Comparison of ENCODE assay signal across 10 cellular contexts in genomic region chr1:110384581-110385321, GRCh38. TPM values are rescaled to one million over a fixed set of nuclear protein-coding genes. Genes with fewer than 3 reads are reported as not detected.
DNase-seq lines count a peak whose midpoint lies in the region; ATAC-seq and TF ChIP-seq lines count a peak whose summit lies in the region.
"Had no signal": no experiment of that assay in that cellular context is flagged by ENCODE, and none has a peak within 500 bp of the region (broad histone marks: within the 10 kb centered on the region; RNA-seq: fewer than 3 reads in every experiment).

No MANE protein-coding gene starts in this region.

- H3K27ac ChIP-seq in effector memory CD4-positive, alpha-beta T cell (ENCODE audit: insufficient read depth, low read length, poor library complexity, severe bottlenecking), result no peak overlapping the region

- DNase-seq in NCI-H460 (ENCODE audit: extremely low read depth, low read depth) (peak; percentile 41), natural killer cell (no peak), activated gamma-delta T cell treated with Interleukin-2 at 50 U/mL for 16 hours (no peak)
- DNase-seq in activated T-cell treated with anti-CD3 and anti-CD28 coated beads, Interleukin-2, amount 50 U/mL, for 48 hours, result no peak
- no peak for DNase-seq in effector memory CD4-positive, alpha-beta T cell
- DNase-seq in activated CD4-positive, alpha-beta T cell treated with anti-CD3 and anti-CD28 coated beads, Interleukin-2, amount 50 U/mL, for 4 hours, result no peak
- DNase-seq: NCI-H1105 treated with DMSO at 0.1 percent for 48 hours, substantia nigra had no signal

- peak; percentile 71 for ATAC-seq in GM18867 (IDR thresholded peaks at IDR 0.05; ENCODE audit: unreplicated experiment)
- peak; percentile 52 for ATAC-seq in HG02571 (IDR thresholded peaks at IDR 0.05; ENCODE audit: unreplicated experiment)
- no peak for ATAC-seq in natural killer cell

- peaks cover 16% of the 10 kb centered on the region in 2 donors for H3K4me1 Mint-ChIP-seq in natural killer cell

- no peak overlapping the region for H3K4me3 Mint-ChIP-seq in natural killer cell

- H3K27me3 ChIP-seq in effector memory CD4-positive, alpha-beta T cell (replicated peaks; ENCODE audit: control insufficient read depth, insufficient read depth, low read length, poor library complexity, severe bottlenecking), result no peaks in the 10 kb centered on the region

- H3K36me3 Mint-ChIP-seq in natural killer cell, result no peaks in the 10 kb centered on the region

- no peaks in the 10 kb centered on the region for H3K36me3 ChIP-seq in effector memory CD4-positive, alpha-beta T cell (ENCODE audit: control insufficient read depth, insufficient read depth, low read length)

- intact Hi-C loops in natural killer cell (cut with micrococcal nuclease), result no loop called here

- H3K4me1 ChIP-seq in effector memory CD4-positive, alpha-beta T cell (ENCODE audit: control insufficient read depth, insufficient read depth, low read length, poor library complexity, severe bottlenecking), result no peaks in the 10 kb centered on the region

- H3K9me3 Mint-ChIP-seq in natural killer cell, result no peaks in the 10 kb centered on the region

- no peaks in the 10 kb centered on the region for H3K9me3 ChIP-seq in effector memory CD4-positive, alpha-beta T cell (ENCODE audit: control insufficient read depth, low read length)

- no peak for TF ChIP-seq CTCF in natural killer cell (IDR thresholded peaks at IDR 0.05)

- no peak overlapping the region for H3K4me3 ChIP-seq in effector memory CD4-positive, alpha-beta T cell (ENCODE audit: insufficient read depth, low read depth, low read length, poor library complexity, severe bottlenecking)

- H3K27me3 Mint-ChIP-seq in natural killer cell (ENCODE audit: low read depth in 2 of 2), result no peaks in the 10 kb centered on the region

- H3K27ac Mint-ChIP-seq in natural killer cell, result peak overlapping the region; percentile 70 to 80

RNA-seq across cellular contexts. Expression of gene SLC16A4, which starts 6.1 kb away (rescaled TPM):
- total RNA-seq in NCI-H460 (2014; rRNA removed; shearing (Covaris generic)), result 412 and 417 TPM in 2 replicates
- 87.0 and 106 TPM in 2 replicates for polyA plus RNA-seq in NCI-H460 (2014; cell fraction: nucleus; rRNA removed)
- total RNA-seq in natural killer cell, result under 1 TPM; 0.30 to 0.40 (median 0.34) TPM

RNA-seq across cellular contexts. Expression of gene LAMTOR5, which starts 22.7 kb away (rescaled TPM):
- 188 and 200 TPM in 2 replicates for total RNA-seq in NCI-H460 (2014; rRNA removed; shearing (Covaris generic))
- polyA plus RNA-seq in NCI-H460 (2014; cell fraction: nucleus; rRNA removed), result 68.3 and 86.8 TPM in 2 replicates
- total RNA-seq in natural killer cell, result 100 to 1,000 TPM in 1 of 3 donors, 10 to 100 TPM in 2; 86.1 to 102 (median 90.4) TPM

RNA-seq across cellular contexts. Expression of gene RBM15, which starts 45.6 kb away (rescaled TPM):
- total RNA-seq in NCI-H460 (2014; rRNA removed; shearing (Covaris generic)), result 32.3 and 37.1 TPM in 2 replicates
- 12.7 and 22.3 TPM in 2 replicates for polyA plus RNA-seq in NCI-H460 (2014; cell fraction: nucleus; rRNA removed)
- total RNA-seq in natural killer cell, result 100 to 1,000 TPM in 1 of 3 donors, 10 to 100 TPM in 2; 81.8 to 109 (median 87.0) TPM

Comparison
In these comparisons a context has a peak if more than half of its experiments do, and no peak if none do; other contexts are left out.
1. ATAC-seq: peak in GM18867 (single experiment) and HG02571 (single experiment); none in natural killer cell (0 of 3).
2. RNA of gene SLC16A4, which starts 6.1 kb away (total RNA-seq): 412 to 417 TPM in NCI-H460; 0.30 to 0.40 TPM in natural killer cell; every median in the first group is over 100 times any median in the second.